8 cellular contexts compared by ENCODE assay signal in genomic region chr20:32820698-32821378, GRCh38. TPM values are rescaled to one million over a fixed set of nuclear protein-coding genes. Genes with fewer than 3 reads are reported as not detected.
DNase-seq lines count a peak whose midpoint lies in the region; ATAC-seq and TF ChIP-seq lines count a peak whose summit lies in the region.

No MANE protein-coding gene starts in this region.

- 69% methylated on average over 25 of the region's 25 CpGs for WGBS in suprapubic skin

- H3K36me3 ChIP-seq in suprapubic skin, result no peaks in the 10 kb centered on the region

- H3K9me3 ChIP-seq in suprapubic skin, result no peaks in the 10 kb centered on the region

- H3K27me3 Mint-ChIP-seq in activated T-cell treated with anti-CD3 and anti-CD28 coated beads, Interleukin-2, amount 50 U/mL, for 4 hours (ENCODE audit: low read depth), result no peaks in the 10 kb centered on the region
- H3K27me3 Mint-ChIP-seq in activated naive CD8-positive, alpha-beta T cell treated with anti-CD3 and anti-CD28 coated beads for 36 hours, result no peaks in the 10 kb centered on the region
- peaks cover 7 to 22% (median 7%) of the 10 kb centered on the region in 3 donors for H3K27me3 Mint-ChIP-seq in immature natural killer cell (ENCODE audit: low read depth in 3 of 3)

- DNase-seq in activated T-cell treated with anti-CD3 and anti-CD28 coated beads, Interleukin-2, amount 50 U/mL, for 4 hours, result no peak
- no peak for DNase-seq in activated T-cell treated with anti-CD3 and anti-CD28 coated beads, Interleukin-2, amount 50 U/mL, for 1 hour
- DNase-seq in activated naive CD8-positive, alpha-beta T cell treated with anti-CD3 and anti-CD28 coated beads for 36 hours, result no peak
- no peak for DNase-seq in immature natural killer cell
- no peak for DNase-seq in suprapubic skin (ENCODE audit: low spot score in 2 of 2)
- no peak for DNase-seq in effector CD4-positive, alpha-beta T cell
- DNase-seq in germinal center (ENCODE audit: low spot score), result no peak

- H3K27ac ChIP-seq in suprapubic skin, result peak overlapping the region; percentile 95

- H3K4me1 ChIP-seq in suprapubic skin, result peaks cover 41% of the 10 kb centered on the region

- H3K27ac Mint-ChIP-seq in activated naive CD8-positive, alpha-beta T cell treated with anti-CD3 and anti-CD28 coated beads for 36 hours, result peak overlapping the region; percentile 94
- H3K27ac Mint-ChIP-seq in immature natural killer cell, result peak overlapping the region; percentile 95 to 99 (median 98)

- no peak for TF ChIP-seq POLR2A in suprapubic skin (IDR thresholded peaks at IDR 0.05)

- peak overlapping the region; percentile 64 for H3K4me3 ChIP-seq in suprapubic skin

- no peak for TF ChIP-seq CTCF in suprapubic skin (IDR thresholded peaks at IDR 0.05)

- H3K36me3 Mint-ChIP-seq in activated T-cell treated with anti-CD3 and anti-CD28 coated beads, Interleukin-2, amount 50 U/mL, for 4 hours (ENCODE audit: insufficient read depth), result peaks cover 6% of the 10 kb centered on the region
- peaks cover 24% of the 10 kb centered on the region for H3K36me3 Mint-ChIP-seq in activated naive CD8-positive, alpha-beta T cell treated with anti-CD3 and anti-CD28 coated beads for 36 hours
- no peaks in the 10 kb centered on the region for H3K36me3 Mint-ChIP-seq in immature natural killer cell

- ATAC-seq in activated T-cell treated with anti-CD3 and anti-CD28 coated beads, Interleukin-2, amount 50 U/mL, for 4 hours, result no peak
- no peak for ATAC-seq in GM19452 (IDR thresholded peaks at IDR 0.05; ENCODE audit: unreplicated experiment)

- peaks cover 46% of the 10 kb centered on the region for H3K4me1 Mint-ChIP-seq in activated T-cell treated with anti-CD3 and anti-CD28 coated beads, Interleukin-2, amount 50 U/mL, for 4 hours (ENCODE audit: low read depth)
- peaks cover 43% of the 10 kb centered on the region for H3K4me1 Mint-ChIP-seq in activated naive CD8-positive, alpha-beta T cell treated with anti-CD3 and anti-CD28 coated beads for 36 hours
- peaks cover 48 to 55% of the 10 kb centered on the region in 2 donors for H3K4me1 Mint-ChIP-seq in immature natural killer cell

- H3K4me3 Mint-ChIP-seq in activated T-cell treated with anti-CD3 and anti-CD28 coated beads, Interleukin-2, amount 50 U/mL, for 4 hours, result peak overlapping the region; percentile 95
- peak overlapping the region; percentile 93 for H3K4me3 Mint-ChIP-seq in activated naive CD8-positive, alpha-beta T cell treated with anti-CD3 and anti-CD28 coated beads for 36 hours
- peak overlapping the region; percentile 95 to 99 (median 97) for H3K4me3 Mint-ChIP-seq in immature natural killer cell

- no peaks in the 10 kb centered on the region for H3K9me3 Mint-ChIP-seq in activated T-cell treated with anti-CD3 and anti-CD28 coated beads, Interleukin-2, amount 50 U/mL, for 4 hours
- no peaks in the 10 kb centered on the region for H3K9me3 Mint-ChIP-seq in activated naive CD8-positive, alpha-beta T cell treated with anti-CD3 and anti-CD28 coated beads for 36 hours
- no peaks in the 10 kb centered on the region for H3K9me3 Mint-ChIP-seq in immature natural killer cell

- no peak for TF ChIP-seq EP300 in suprapubic skin (IDR thresholded peaks at IDR 0.05)

- no peaks in the 10 kb centered on the region for H3K27me3 ChIP-seq in suprapubic skin

RNA-seq across cellular contexts. Expression of gene MAPRE1, which starts 1.1 kb away (rescaled TPM):
- total RNA-seq in activated T-cell treated with anti-CD3 and anti-CD28 coated beads, Interleukin-2, amount 50 U/mL, for 4 hours, result 100 to 1,000 TPM; 162 to 177 (median 169) TPM
- 100 to 1,000 TPM; 154 to 156 TPM for total RNA-seq in activated naive CD8-positive, alpha-beta T cell treated with anti-CD3 and anti-CD28 coated beads for 36 hours
- polyA plus RNA-seq in immature natural killer cell, result 100 to 1,000 TPM; 137 to 218 (median 150) TPM
- total RNA-seq in suprapubic skin, result 10 to 100 TPM; 41.9 to 67.8 (median 53.2) TPM

RNA-seq across cellular contexts. Expression of gene EFCAB8, which starts 37.9 kb away (rescaled TPM):
- under 1 TPM; 0.25 to 0.40 (median 0.38) TPM for total RNA-seq in activated T-cell treated with anti-CD3 and anti-CD28 coated beads, Interleukin-2, amount 50 U/mL, for 4 hours
- under 1 TPM; 0.27 to 0.56 TPM for total RNA-seq in activated naive CD8-positive, alpha-beta T cell treated with anti-CD3 and anti-CD28 coated beads for 36 hours
- under 1 TPM in 1 of 3 donors, not detected in 2; 0.20 TPM for polyA plus RNA-seq in immature natural killer cell
- total RNA-seq in suprapubic skin, result under 1 TPM in 2 of 4 donors, not detected in 2; 0.76 to 0.89 TPM

RNA-seq across cellular contexts. Expression of gene DNMT3B, which starts 58.7 kb away (rescaled TPM):
- 1 to 10 TPM in 1 of 3 donors, under 1 TPM in 2; 0.63 to 1.0 (median 0.63) TPM for total RNA-seq in activated T-cell treated with anti-CD3 and anti-CD28 coated beads, Interleukin-2, amount 50 U/mL, for 4 hours
- 1 to 10 TPM; 2.6 TPM for total RNA-seq in activated naive CD8-positive, alpha-beta T cell treated with anti-CD3 and anti-CD28 coated beads for 36 hours
- under 1 TPM; 0.16 to 0.85 (median 0.32) TPM for polyA plus RNA-seq in immature natural killer cell
- total RNA-seq in suprapubic skin, result 1 to 10 TPM; 2.7 to 5.0 (median 2.9) TPM
